In the genomic region with DNA sequence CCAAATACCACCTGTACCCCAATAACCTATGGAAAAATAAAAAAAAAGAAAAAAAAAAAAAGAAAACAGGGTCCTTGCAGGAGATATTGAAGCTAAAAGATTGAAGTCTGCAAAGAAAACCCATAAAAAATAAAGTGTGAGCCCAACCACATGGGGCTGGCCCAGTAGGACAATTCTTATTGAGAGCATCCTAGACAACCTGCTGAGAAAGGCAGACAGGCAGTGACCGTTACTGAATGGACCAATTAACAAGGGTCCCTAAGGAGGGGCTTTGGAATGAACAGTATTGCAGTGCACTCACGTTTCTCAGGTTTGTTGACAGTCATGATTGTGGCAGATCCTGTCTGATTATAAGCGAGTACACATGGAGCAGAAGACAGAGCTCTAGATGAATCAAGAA, we compare ENCODE assay signal across 33 cellular contexts.
"Had no signal": no experiment of that assay in that cellular context is flagged by ENCODE, and none has a peak within 500 bp of the region (broad histone marks: within the 10 kb centered on the region; RNA-seq: fewer than 3 reads in every experiment).

No MANE protein-coding gene starts in this region.

- H3K27me3 ChIP-seq: adrenal gland, body of pancreas, breast epithelium, Peyer's patch had no signal

- H3K27ac ChIP-seq: adrenal gland, body of pancreas, breast epithelium, KMS-11, Peyer's patch, SJSA1 had no signal

- H3K4me3 Mint-ChIP-seq: activated CD4-positive, alpha-beta T cell treated with anti-CD3 and anti-CD28 coated beads for 36 hours; activated CD4-positive, alpha-beta T cell treated with anti-CD3 and anti-CD28 coated beads, Interleukin-2, amount 10 ng/mL, durations not matched to agents 7 days and 5 days; activated naive CD4-positive, alpha-beta T cell treated with anti-CD3 and anti-CD28 coated beads for 36 hours; activated T-cell treated with anti-CD3 and anti-CD28 coated beads, Interleukin-2, amount 50 U/mL, for 4 hours; activated T-helper 1 cell treated with anti-CD3 and anti-CD28 coated beads, Interleukin-12 subunit alpha, Interleukin-12 subunit beta, Interleukin-2, Interleukin-4 antibody, amounts not matched to agents 30 ng/mL and 10 ng/mL and 1 ng/mL, durations not matched to agents 14 hours and 24 hours and 36 hours; T-helper 1 cell treated with Interleukin-12 subunit alpha and Interleukin-12 subunit beta and Interleukin-4 antibody, amounts not matched to agents 30 μg/mL and 1 μg/mL, for 36 hours; T-helper 2 cell treated with Interferon-gamma antibody and Interleukin-4, amounts not matched to agents 5 μg/mL and 100 μg/mL, for 36 hours had no signal

- H3K9ac ChIP-seq: KMS-11, SK-N-SH had no signal

- H3K27ac Mint-ChIP-seq: activated CD4-positive, alpha-beta T cell treated with anti-CD3 and anti-CD28 coated beads for 36 hours; activated CD4-positive, alpha-beta T cell treated with anti-CD3 and anti-CD28 coated beads, Interleukin-2, amount 10 ng/mL, durations not matched to agents 7 days and 5 days; activated naive CD4-positive, alpha-beta T cell treated with anti-CD3 and anti-CD28 coated beads for 36 hours; activated naive CD4-positive, alpha-beta T cell treated with anti-CD3 and anti-CD28 coated beads, Interleukin-2, amount 50 U/mL, for 72 hours; activated T-helper 1 cell treated with anti-CD3 and anti-CD28 coated beads, Interleukin-12 subunit alpha, Interleukin-12 subunit beta, Interleukin-2, Interleukin-4 antibody, amounts not matched to agents 30 ng/mL and 10 ng/mL and 1 ng/mL, durations not matched to agents 14 hours and 24 hours and 36 hours; T-helper 1 cell treated with Interleukin-12 subunit alpha and Interleukin-12 subunit beta and Interleukin-4 antibody, amounts not matched to agents 30 μg/mL and 1 μg/mL, for 36 hours; T-helper 2 cell treated with Interferon-gamma antibody and Interleukin-4, amounts not matched to agents 5 μg/mL and 100 μg/mL, for 36 hours had no signal

- H3K9me3 Mint-ChIP-seq: activated CD4-positive, alpha-beta T cell treated with anti-CD3 and anti-CD28 coated beads, Interleukin-2, amount 10 ng/mL, durations not matched to agents 7 days and 5 days; activated naive CD4-positive, alpha-beta T cell treated with anti-CD3 and anti-CD28 coated beads for 36 hours; activated T-cell treated with anti-CD3 and anti-CD28 coated beads, Interleukin-2, amount 50 U/mL, for 4 hours; activated T-helper 1 cell treated with anti-CD3 and anti-CD28 coated beads, Interleukin-12 subunit alpha, Interleukin-12 subunit beta, Interleukin-2, Interleukin-4 antibody, amounts not matched to agents 30 ng/mL and 10 ng/mL and 1 ng/mL, durations not matched to agents 14 hours and 24 hours and 36 hours; T-helper 1 cell treated with Interleukin-12 subunit alpha and Interleukin-12 subunit beta and Interleukin-4 antibody, amounts not matched to agents 30 μg/mL and 1 μg/mL, for 36 hours; T-helper 2 cell treated with Interferon-gamma antibody and Interleukin-4, amounts not matched to agents 5 μg/mL and 100 μg/mL, for 36 hours had no signal

- H3K36me3 ChIP-seq: adrenal gland, breast epithelium, Peyer's patch, SJSA1 had no signal

- DNase-seq: activated CD4-positive, alpha-beta T cell treated with anti-CD3 and anti-CD28 coated beads for 36 hours; activated CD4-positive, alpha-beta T cell treated with anti-CD3 and anti-CD28 coated beads, Interleukin-2, amount 10 ng/mL, durations not matched to agents 7 days and 5 days; activated CD4-positive, alpha-beta T cell treated with anti-CD3 and anti-CD28 coated beads, Interleukin-2, amount 50 U/mL, for 48 hours; activated CD8-positive, alpha-beta memory T cell treated with anti-CD3 and anti-CD28 coated beads, Interleukin-2, amount 50 U/mL, for 4 hours; activated gamma-delta T cell treated with Interleukin-2 at 50 U/mL for 16 hours; activated naive CD4-positive, alpha-beta T cell treated with anti-CD3 and anti-CD28 coated beads for 36 hours; activated T-cell treated with anti-CD3 and anti-CD28 coated beads for 4 hours; activated T-cell treated with anti-CD3 and anti-CD28 coated beads, Interleukin-2, amount 50 U/mL, for 4 hours; adrenal gland; body of pancreas; MM.1S; MV-4-11; NCI-H1092; NCI-H187; NCI-H2081; NCI-H2171 treated with DMSO at 0.1 percent for 48 hours; NCI-H2227 treated with DMSO at 0.1 percent for 48 hours; NCI-H446; NCI-H510A treated with DMSO at 0.1 percent for 48 hours; NCI-H526 treated with DMSO at 0.1 percent for 48 hours; NK-92 treated with Interleukin-12 subunit alpha and Interleukin-12 subunit beta, amount 100 ng/mL, for 24 hours; PC-3; Peyer's patch; RPMI8226; SHP77 treated with DMSO at 0.1 percent for 48 hours; SK-N-SH had no signal

- H3K4me1 Mint-ChIP-seq: activated CD4-positive, alpha-beta T cell treated with anti-CD3 and anti-CD28 coated beads for 36 hours; activated CD4-positive, alpha-beta T cell treated with anti-CD3 and anti-CD28 coated beads, Interleukin-2, amount 10 ng/mL, durations not matched to agents 7 days and 5 days had no signal

- H3K4me2 ChIP-seq: KMS-11, SK-N-SH had no signal

- H3K4me3 ChIP-seq: adrenal gland, body of pancreas, breast epithelium, Peyer's patch, SJSA1 had no signal

- H3K9me3 ChIP-seq: adrenal gland, body of pancreas, breast epithelium, Peyer's patch, SJSA1, SK-N-SH had no signal

- H3K4me1 ChIP-seq: body of pancreas, breast epithelium, Peyer's patch, SJSA1 had no signal

- H3K36me3 Mint-ChIP-seq: activated naive CD4-positive, alpha-beta T cell treated with anti-CD3 and anti-CD28 coated beads, Interleukin-2, amount 50 U/mL, for 72 hours had no signal

- H3K27me3 Mint-ChIP-seq: activated CD4-positive, alpha-beta T cell treated with anti-CD3 and anti-CD28 coated beads for 36 hours; activated CD4-positive, alpha-beta T cell treated with anti-CD3 and anti-CD28 coated beads, Interleukin-2, amount 10 ng/mL, durations not matched to agents 7 days and 5 days had no signal
